Comparison of ENCODE assay signal across 13 cellular contexts in genomic region chr18:24695168-24695567, GRCh38.
"Had no signal": no experiment of that assay in that cellular context is flagged by ENCODE, and none has a peak within 500 bp of the region (broad histone marks: within the 10 kb centered on the region; RNA-seq: fewer than 3 reads in every experiment).

No MANE protein-coding gene starts in this region.

- ATAC-seq: body of pancreas, left cardiac atrium had no signal

- H3K4me1 Mint-ChIP-seq: activated CD4-positive, alpha-beta T cell treated with anti-CD3 and anti-CD28 coated beads, Interleukin-2, amount 10 ng/mL, durations not matched to agents 7 days and 5 days; central memory CD8-positive, alpha-beta T cell; immature natural killer cell; naive B cell had no signal

- H3K4me3 Mint-ChIP-seq: activated CD4-positive, alpha-beta T cell treated with anti-CD3 and anti-CD28 coated beads, Interleukin-2, amount 10 ng/mL, durations not matched to agents 7 days and 5 days; activated naive CD4-positive, alpha-beta T cell treated with anti-CD3 and anti-CD28 coated beads for 36 hours; central memory CD8-positive, alpha-beta T cell; dendritic cell treated with granulocyte-macrophage colony-stimulating factor and Interleukin-4, amounts not matched to agents 40 ng/mL and 50 ng/mL, for 4 days; immature natural killer cell; naive B cell had no signal

- H3K27ac Mint-ChIP-seq: activated CD4-positive, alpha-beta T cell treated with anti-CD3 and anti-CD28 coated beads, Interleukin-2, amount 10 ng/mL, durations not matched to agents 7 days and 5 days; activated naive CD4-positive, alpha-beta T cell treated with anti-CD3 and anti-CD28 coated beads for 36 hours; dendritic cell treated with granulocyte-macrophage colony-stimulating factor and Interleukin-4, amounts not matched to agents 40 ng/mL and 50 ng/mL, for 4 days; immature natural killer cell; naive B cell had no signal

- H3K27me3 ChIP-seq: body of pancreas, right atrium auricular region, thyroid gland had no signal

- DNase-seq: activated CD4-positive, alpha-beta T cell treated with anti-CD3 and anti-CD28 coated beads, Interleukin-2, amount 10 ng/mL, durations not matched to agents 7 days and 5 days; activated CD4-positive, CD25-positive, alpha-beta regulatory T cell; activated CD8-positive, alpha-beta memory T cell treated with anti-CD3 and anti-CD28 coated beads for 24 hours; activated naive CD4-positive, alpha-beta T cell treated with anti-CD3 and anti-CD28 coated beads for 36 hours; body of pancreas; immature natural killer cell; left cardiac atrium; naive B cell; small intestine; thyroid gland had no signal

- H3K4me3 ChIP-seq: body of pancreas, right atrium auricular region, thyroid gland had no signal

- H3K4me1 ChIP-seq: body of pancreas, right atrium auricular region, thyroid gland had no signal

- H3K36me3 ChIP-seq: right atrium auricular region, thyroid gland had no signal

- H3K36me3 Mint-ChIP-seq: immature natural killer cell, naive B cell had no signal

- H3K27ac ChIP-seq: body of pancreas, right atrium auricular region, thyroid gland had no signal

- H3K27me3 Mint-ChIP-seq: dendritic cell treated with granulocyte-macrophage colony-stimulating factor and Interleukin-4, amounts not matched to agents 40 ng/mL and 50 ng/mL, for 4 days had no signal
